7 cellular contexts compared by ENCODE assay signal in the genomic region with DNA sequence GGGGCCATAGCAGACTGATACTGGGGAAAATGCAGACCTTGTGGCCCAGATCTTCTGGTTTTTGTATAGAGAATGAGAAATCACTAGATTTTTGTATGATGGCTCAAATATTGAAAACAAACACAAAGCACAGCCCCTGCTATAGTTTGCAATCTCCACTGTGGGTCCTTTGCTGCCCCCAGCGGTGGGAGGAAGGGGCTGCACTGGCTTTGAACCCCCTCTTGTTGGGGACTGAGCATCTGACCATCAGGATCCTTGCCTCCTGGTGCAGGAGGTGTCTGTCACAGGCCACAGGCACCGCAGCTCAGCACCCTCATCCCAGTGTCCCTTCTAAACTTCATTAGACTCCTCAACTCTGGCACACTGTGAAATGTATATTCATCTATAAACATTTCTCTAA.
DNase-seq lines count a peak whose midpoint lies in the region; ATAC-seq and TF ChIP-seq lines count a peak whose summit lies in the region.
"Not testable (repeated sequence)": the region's sequence is repeated elsewhere in the genome, so short reads cannot be mapped to it uniquely, and the experiment has no call there.

No MANE protein-coding gene starts in this region.

- intact Hi-C loops in right lobe of liver (cut with DNase I), result not testable (repeated sequence)

- TF ChIP-seq CTCF in GM23338 (conservative IDR thresholded peaks at IDR 0.05; ENCODE audit: low read depth in 2 of 2); WTC11 (IDR thresholded peaks at IDR 0.05); foreskin keratinocyte (conservative IDR thresholded peaks at IDR 0.05); right lobe of liver (IDR thresholded peaks at IDR 0.05): not testable (repeated sequence)

- no CpG with 5 or more reads among the region's 2 CpGs for WGBS in right lobe of liver (ENCODE audit: insufficient coverage, low coverage, low lambda C conversion rate, missing lambda C conversion rate)

- not testable (repeated sequence) for H3K27ac Mint-ChIP-seq in GM23338; WTC11; central memory CD8-positive, alpha-beta T cell (ENCODE audit: low read depth)

- H3K4me1 ChIP-seq in GM23338 (ENCODE audit: insufficient read depth); foreskin keratinocyte; right lobe of liver: not testable (repeated sequence)

- not testable (repeated sequence) for H3K4me3 Mint-ChIP-seq in GM23338; WTC11; central memory CD8-positive, alpha-beta T cell

- H4K20me1 ChIP-seq in GM23338 (replicated peaks; ENCODE audit: insufficient read depth), result not testable (repeated sequence)

- not testable (repeated sequence) for H3K4me3 ChIP-seq in GM23338, right lobe of liver

- H3K27me3 Mint-ChIP-seq in GM23338 (ENCODE audit: insufficient read depth, low read depth, poor library complexity); WTC11 (ENCODE audit: low read depth); central memory CD8-positive, alpha-beta T cell: not testable (repeated sequence)

- not testable (repeated sequence) for H3K36me3 ChIP-seq in GM23338 (ENCODE audit: insufficient read depth); right lobe of liver

- not testable (repeated sequence) for H3K9me2 ChIP-seq in GM23338 (ENCODE audit: insufficient read depth)

- not testable (repeated sequence) for TF ChIP-seq POLR2A in right lobe of liver (IDR thresholded peaks at IDR 0.05)

- H3K9me3 ChIP-seq in right lobe of liver, result not testable (repeated sequence)

- H2AFZ ChIP-seq in GM23338, result not testable (repeated sequence)

- H3K9me3 Mint-ChIP-seq in GM23338; WTC11; central memory CD8-positive, alpha-beta T cell: not testable (repeated sequence)

- not testable (repeated sequence) for DNase-seq in GM23338 (ENCODE audit: low spot score); WTC11 (ENCODE audit: low spot score); central memory CD8-positive, alpha-beta T cell (ENCODE audit: low spot score in 2 of 2); foreskin keratinocyte; right lobe of liver

- not testable (repeated sequence) for H3K4me2 ChIP-seq in GM23338

- not testable (repeated sequence) for H3K27me3 ChIP-seq in GM23338 (ENCODE audit: insufficient read depth); foreskin keratinocyte; right lobe of liver

- H3K79me2 ChIP-seq in GM23338 (replicated peaks; ENCODE audit: insufficient read depth), result not testable (repeated sequence)

- not testable (repeated sequence) for H3K4me1 Mint-ChIP-seq in GM23338; WTC11; central memory CD8-positive, alpha-beta T cell

- ATAC-seq in GM23338 (peak; percentile 76), HG02678 (IDR thresholded peaks at IDR 0.05; ENCODE audit: unreplicated experiment) (peak; percentile 43), HG03354 (IDR thresholded peaks at IDR 0.05; ENCODE audit: poor library complexity, severe bottlenecking, unreplicated experiment) (peak; percentile 50), WTC11 (peak; percentile 80), foreskin keratinocyte (peak; percentile 33), right lobe of liver (peak in 3 of 4 donors; percentile 14 to 42 (median 29))
- peak; percentile 54 for ATAC-seq in central memory CD8-positive, alpha-beta T cell (replicated peaks; ENCODE audit: extremely low read depth, poor library complexity, severe bottlenecking)

- not testable (repeated sequence) for H3K27ac ChIP-seq in GM23338 (ENCODE audit: low read depth); foreskin keratinocyte; right lobe of liver

- POLR2A ChIA-PET in WTC11 (lab: Charles Lee), result not testable (repeated sequence)

- H3K36me3 Mint-ChIP-seq in GM23338 (ENCODE audit: low read depth); WTC11; central memory CD8-positive, alpha-beta T cell (ENCODE audit: insufficient read depth): not testable (repeated sequence)

- not testable (repeated sequence) for H3F3A ChIP-seq in GM23338 (replicated peaks; ENCODE audit: low read depth)

- CTCF ChIA-PET in WTC11 (lab: Charles Lee), result not testable (repeated sequence)

Comparison
In these comparisons a context has a peak if more than half of its experiments do, and no peak if none do; other contexts are left out.
1. ATAC-seq: peak in every context shown above with its lines; median percentile 80 in WTC11; 76 in GM23338; 54 in central memory CD8-positive, alpha-beta T cell; 50 in HG03354; 43 in HG02678; 33 in foreskin keratinocyte; 29 in right lobe of liver.